In the genomic region with DNA sequence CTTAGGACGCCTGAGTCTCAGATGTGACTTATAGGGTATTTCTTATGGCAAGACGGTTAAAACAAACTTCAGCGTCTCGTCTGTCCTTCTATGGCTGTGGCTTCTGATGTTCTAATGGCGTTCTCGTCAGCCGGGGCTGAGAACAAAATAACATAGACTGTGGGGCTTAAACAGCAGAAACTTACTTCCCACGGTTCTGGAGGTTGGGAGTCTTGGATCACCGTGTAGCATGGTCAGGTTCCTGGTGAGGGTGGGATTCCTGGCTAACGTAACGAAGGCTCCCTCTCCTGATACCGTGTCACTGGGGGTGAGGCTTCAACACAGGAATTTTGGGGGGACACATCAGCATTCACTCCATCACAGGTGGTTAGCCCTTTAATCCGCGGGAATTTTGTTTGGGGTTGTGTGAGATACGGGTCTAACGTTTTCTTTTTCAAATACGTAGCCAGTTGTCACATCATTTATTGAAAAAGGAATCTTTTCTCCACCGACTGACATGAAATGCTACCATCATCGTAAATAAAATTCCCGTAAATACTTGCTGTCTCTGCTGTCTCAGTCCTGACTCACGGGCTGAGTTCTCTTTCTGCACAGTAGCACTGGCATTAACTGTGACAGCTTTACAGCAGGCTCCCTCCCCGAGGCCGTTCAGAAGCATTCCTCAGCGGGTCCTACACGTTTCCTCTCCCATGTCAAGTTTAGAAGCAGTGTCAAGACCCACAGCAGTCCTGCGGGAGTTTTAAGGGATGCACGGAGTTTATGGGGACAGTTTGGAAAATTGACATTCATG, we compare ENCODE assay signal across 9 cellular contexts. TPM values are rescaled to one million over a fixed set of nuclear protein-coding genes. Genes with fewer than 3 reads are reported as not detected.
DNase-seq lines count a peak whose midpoint lies in the region; ATAC-seq, FAIRE-seq and TF ChIP-seq lines count a peak whose summit lies in the region.
"Had no signal": no experiment of that assay in that cellular context is flagged by ENCODE, and none has a peak within 500 bp of the region (broad histone marks: within the 10 kb centered on the region; RNA-seq: fewer than 3 reads in every experiment).

No MANE protein-coding gene starts in this region.

- no peak for ATAC-seq in K562
- no peak for ATAC-seq in left lobe of liver
- ATAC-seq in HG02571 (IDR thresholded peaks at IDR 0.05; ENCODE audit: unreplicated experiment) = no peak
- ATAC-seq in HG03039 (IDR thresholded peaks at IDR 0.05; ENCODE audit: unreplicated experiment) = no peak
- ATAC-seq in GM19452 (IDR thresholded peaks at IDR 0.05; ENCODE audit: unreplicated experiment) = no peak

- no peaks in the 10 kb centered on the region for H4K20me1 ChIP-seq in K562 (replicated peaks; ENCODE audit: control insufficient read depth, insufficient read depth, low read length)

- H3K4me1 ChIP-seq in K562 (replicated peaks in 1 of 2; ENCODE audit: control insufficient read depth in 2 of 2, insufficient read depth in 2 of 2, low read length in 2 of 2) (peaks cover 26 to 61% of the 10 kb centered on the region in 2 experiments), subcutaneous abdominal adipose tissue (ENCODE audit: control insufficient read depth in 5 of 5, insufficient read depth in 5 of 5, low read length in 5 of 5) (peaks cover 18 to 51% (median 48%) of the 10 kb centered on the region in 5 donors)

- H3K4me2 ChIP-seq in K562 (ENCODE audit: insufficient read depth, low read length) = no peak overlapping the region

- H2AFZ ChIP-seq in K562 (ENCODE audit: low read depth, low read length) = peak overlapping the region; percentile 15; the same call in 1 of the 2 replicates

- FAIRE-seq in K562 (lab: Jason Lieb, UNC) = no peak

- H3K27ac ChIP-seq in K562 (ENCODE audit: extremely low read depth, low read depth, low read length) (no peak overlapping the region), subcutaneous abdominal adipose tissue (ENCODE audit: low read depth, low read length) (peak overlapping the region; percentile 86)

- H3K36me3 ChIP-seq in K562 (ENCODE audit: control insufficient read depth, insufficient read depth, low read length) (no peaks in the 10 kb centered on the region), subcutaneous abdominal adipose tissue (ENCODE audit: control insufficient read depth in 5 of 5, insufficient read depth in 5 of 5, low read length in 5 of 5) (no peaks in the 10 kb centered on the region)

- peaks cover 3% of the 10 kb centered on the region for H3K9me1 ChIP-seq in K562 (ENCODE audit: control insufficient read depth, insufficient read depth, low read length)

- 39% methylated on average over 27 of the region's 27 CpGs for WGBS in K562 (ENCODE audit: insufficient coverage, low coverage, missing lambda C conversion rate)

- H3K9ac ChIP-seq in K562 (ENCODE audit: insufficient read depth in 1 of 2, low read depth in 2 of 2, low read length in 2 of 2) = no peak overlapping the region
- H3K9ac ChIP-seq in subcutaneous abdominal adipose tissue (ENCODE audit: low read length in 5 of 5) = peak overlapping the region in 2 of 5 donors; percentile 55 to 68

- DNase-seq in HFFc6 (peak; percentile 89), K562 (ENCODE audit: extremely low read depth in 1 of 4, low spot score in 3 of 4) (no peak), left lobe of liver (ENCODE audit: low spot score) (peak; percentile 22), amygdala (lab: John Stamatoyannopoulos, UW) (no peak)
- DNase-seq: activated naive CD4-positive, alpha-beta T cell had no signal

- no peak for TF ChIP-seq CTCF in HFFc6 (IDR thresholded peaks at IDR 0.05)
- TF ChIP-seq CTCF in K562 (IDR thresholded peaks at IDR 0.05 in 2 of 3, conservative IDR thresholded peaks at IDR 0.05 in 1 of 3; ENCODE audit: insufficient read depth in 2 of 3, low read depth in 1 of 3, low read length in 3 of 3) = no peak

- intact Hi-C loops in K562 (cut with micrococcal nuclease) = loop anchor here (5.0 kb wide), 1 partner anchor 62 kb away; no protein-coding TSS in a partner anchor

- no peak for TF ChIP-seq POLR2A in K562 (conservative IDR thresholded peaks at IDR 0.05)

- no peak for TF ChIP-seq RAD21 in K562 (CRISPR knock-in tag; conservative IDR thresholded peaks at IDR 0.05 in 1 of 2, IDR thresholded peaks at IDR 0.05 in 1 of 2)

- POLR2A ChIA-PET in K562 (lab: Yijun Ruan, JAX) = no interaction called here

- no peak overlapping the region for H3K4me3 ChIP-seq in K562
- peak overlapping the region in 1 of 5 donors; percentile 17 for H3K4me3 ChIP-seq in subcutaneous abdominal adipose tissue (ENCODE audit: low read depth in 1 of 5, low read length in 5 of 5)

- peak overlapping the region; percentile 92 for H3K27ac Mint-ChIP-seq in HFFc6

- in situ Hi-C loops in K562 (cut with MboI) = no loop called here

- peaks cover 10% of the 10 kb centered on the region; the same call in 1 of the 2 replicates for H3K9me3 Mint-ChIP-seq in HFFc6

- no peaks in the 10 kb centered on the region for H3K79me2 ChIP-seq in K562 (ENCODE audit: control insufficient read depth, insufficient read depth, low read length)

- CTCF ChIA-PET in K562 (lab: Yijun Ruan, JAX; ENCODE audit: low intra/inter-chr PET ratio) = interaction anchor here (2.4 kb wide), 1 partner anchor 13 kb away, joined by 8 read pairs; no protein-coding TSS in a partner anchor

- H3K27me3 Mint-ChIP-seq in HFFc6 (ENCODE audit: insufficient read depth) = peaks cover 6% of the 10 kb centered on the region

- no peaks in the 10 kb centered on the region for H3K27me3 ChIP-seq in K562 (ENCODE audit: control insufficient read depth in 2 of 2, insufficient read depth in 2 of 2, low read length in 2 of 2)
- peaks cover 0 to 26% (median 0%) of the 10 kb centered on the region in 5 donors for H3K27me3 ChIP-seq in subcutaneous abdominal adipose tissue (ENCODE audit: control insufficient read depth in 5 of 5, insufficient read depth in 4 of 5, low read length in 5 of 5)

- no TSS peak for BruUV-seq in K562 (replicated peaks; lab: Mats Ljungman, UMichigan)

- peaks cover 15% of the 10 kb centered on the region for H3K36me3 Mint-ChIP-seq in HFFc6 (ENCODE audit: low read depth)

- peak overlapping the region; percentile 74 for H3K4me3 Mint-ChIP-seq in HFFc6

- peaks cover 65% of the 10 kb centered on the region for H3K4me1 Mint-ChIP-seq in HFFc6 (ENCODE audit: low read depth)

- TF ChIP-seq EP300 in K562 (IDR thresholded peaks at IDR 0.05; ENCODE audit: low read length) = no peak

- H3K9me3 ChIP-seq in K562 (replicated peaks; ENCODE audit: control insufficient read depth, insufficient read depth, low read depth, low read length) (no peaks in the 10 kb centered on the region), subcutaneous abdominal adipose tissue (ENCODE audit: control insufficient read depth in 5 of 5, low read length in 5 of 5) (no peaks in the 10 kb centered on the region)

TF ChIP-seq in K562, 482 proteins besides CTCF, POLR2A, EP300 and RAD21 (continues in another document):
- TF ChIP-seq RHOXF2B (CRISPR knock-in tag; conservative IDR thresholded peaks at IDR 0.05) = no peak
- no peak for TF ChIP-seq ZNF668 (CRISPR knock-in tag; IDR thresholded peaks at IDR 0.05)
- TF ChIP-seq ZNF124 (CRISPR knock-in tag; IDR thresholded peaks at IDR 0.05) = no peak
- no peak for TF ChIP-seq CSDE1 (IDR thresholded peaks at IDR 0.05)
- TF ChIP-seq STAG1 (CRISPR knock-in tag; IDR thresholded peaks at IDR 0.05; ENCODE audit: borderline replicate concordance) = no peak
- TF ChIP-seq, protein P1, sequence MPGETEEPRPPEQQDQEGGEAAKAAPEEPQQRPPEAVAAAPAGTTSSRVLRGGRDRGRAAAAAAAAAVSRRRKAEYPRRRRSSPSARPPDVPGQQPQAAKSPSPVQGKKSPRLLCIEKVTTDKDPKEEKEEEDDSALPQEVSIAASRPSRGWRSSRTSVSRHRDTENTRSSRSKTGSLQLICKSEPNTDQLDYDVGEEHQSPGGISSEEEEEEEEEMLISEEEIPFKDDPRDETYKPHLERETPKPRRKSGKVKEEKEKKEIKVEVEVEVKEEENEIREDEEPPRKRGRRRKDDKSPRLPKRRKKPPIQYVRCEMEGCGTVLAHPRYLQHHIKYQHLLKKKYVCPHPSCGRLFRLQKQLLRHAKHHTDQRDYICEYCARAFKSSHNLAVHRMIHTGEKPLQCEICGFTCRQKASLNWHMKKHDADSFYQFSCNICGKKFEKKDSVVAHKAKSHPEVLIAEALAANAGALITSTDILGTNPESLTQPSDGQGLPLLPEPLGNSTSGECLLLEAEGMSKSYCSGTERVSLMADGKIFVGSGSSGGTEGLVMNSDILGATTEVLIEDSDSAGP (CRISPR knock-in tag; IDR thresholded peaks at IDR 0.05) = no peak
- no peak for TF ChIP-seq ZNF436 (CRISPR knock-in tag; IDR thresholded peaks at IDR 0.05)

RNA-seq across cellular contexts. Expression of gene POFUT2, which starts 8.1 kb away (rescaled TPM):
- total RNA-seq in HFFc6 (2021; fragmentation: NEBNext Ultra II Directional; extraction: Animal tissue kit (Norgen Biotek cat#: 25700)) = 100 to 1,000 TPM in 1 of 6 experiments, 10 to 100 TPM in 5; 78.2 to 112 (median 80.3) TPM
- total RNA-seq in K562 (2011; cell fraction: chromatin; rRNA removed; ENCODE audit: low replicate concordance) = 120 and 232 TPM in 2 replicates
- total RNA-seq in K562 (2011; cell fraction: nucleolus; rRNA removed) = 126 and 138 TPM in 2 replicates
- 113 and 131 TPM in 2 replicates for total RNA-seq in K562 (2011; cell fraction: nucleoplasm; rRNA removed)
- total RNA-seq in K562 (2014; rRNA removed) (11.0 and 16.7 TPM in 2 replicates), K562 (2014; rRNA removed; fragmentation: Illumina TruSeq; extraction: Trizol) (7.6 and 9.2 TPM in 2 replicates), K562 (2015; rRNA removed; fragmentation: Illumina TruSeq; extraction: Trizol) (9.2 and 9.5 TPM in 2 replicates), K562 (2021) (24.2 and 24.6 TPM in 2 replicates), left lobe of liver (17.5 TPM)
- polyA plus RNA-seq in K562 (2011; rRNA removed) (15.6 and 25.2 TPM in 2 replicates), K562 (2014; fragmentation: Illumina TruSeq; extraction: Trizol) (18.0 and 21.0 TPM in 2 replicates), K562 (2014; fragmentation: Nextera tagmentation; extraction: Ambion mirVana) (1 to 10 TPM; 1.1 to 2.9 TPM), K562 (2014; rRNA removed) (18.3 and 21.2 TPM in 2 replicates)
- polyA plus RNA-seq in K562 (2011; cell fraction: cytosol; rRNA removed) = 9.5 and 12.5 TPM in 2 replicates
- polyA plus RNA-seq in K562 (2011; cell fraction: nucleus; rRNA removed) = 152 and 163 TPM in 2 replicates
- 16.7 and 35.4 TPM in 2 replicates for polyA plus RNA-seq in K562 (2012)
- 6.4 and 6.5 TPM in 2 replicates for polyA minus RNA-seq in K562 (2011; rRNA and poly(A)+ RNA removed)
- polyA minus RNA-seq in K562 (2011; cell fraction: cytosol; rRNA and poly(A)+ RNA removed) = 3.6 and 8.4 TPM in 2 replicates
- polyA minus RNA-seq in K562 (2011; cell fraction: nucleus; rRNA and poly(A)+ RNA removed) = 33.5 and 49.3 TPM in 2 replicates

Comparison
In these comparisons a context has a peak if more than half of its experiments do, and no peak if none do; other contexts are left out.
1. DNase-seq: peak in HFFc6 (single experiment) and left lobe of liver (single experiment); none in K562 (0 of 4) and amygdala (0 of 56).